ENCODE assay signal across 24 cellular contexts in genomic region chr5:88847410-88847809, GRCh38. TPM values are rescaled to one million over a fixed set of nuclear protein-coding genes. Genes with fewer than 3 reads are reported as not detected.
A peak's percentile ranks its signal among the peaks of the same experiment; 100 is the strongest.
DNase-seq lines count a peak whose midpoint lies in the region; ATAC-seq and TF ChIP-seq lines count a peak whose summit lies in the region.
"Had no signal": no experiment of that assay in that cellular context is flagged by ENCODE, and none has a peak within 500 bp of the region (broad histone marks: within the 10 kb centered on the region; RNA-seq: fewer than 3 reads in every experiment).

No MANE protein-coding gene starts in this region.

- ATAC-seq in Right ventricle myocardium inferior (peak; percentile 44), right cardiac atrium (no peak), HG03378 (IDR thresholded peaks at IDR 0.05; ENCODE audit: unreplicated experiment) (no peak)
- ATAC-seq: activated CD8-positive, alpha-beta T cell treated with anti-CD3 and anti-CD28 coated beads, Interleukin-2, amount 10 ng/mL, durations not matched to agents 7 days and 5 days; body of pancreas; SK-N-SH treated with all-trans-retinoic acid at 6 μM for 48 hours; stimulated activated naive CD8-positive, alpha-beta T cell treated with anti-CD3 and anti-CD28 coated beads, Interleukin-15, amount 100 ng/mL, for 72 hours had no signal

- H3K9me3 ChIP-seq in right cardiac atrium (ENCODE audit: control insufficient read depth, low read length) (no peaks in the 10 kb centered on the region), left ventricle myocardium inferior (replicated peaks) (no peaks in the 10 kb centered on the region), subcutaneous abdominal adipose tissue (ENCODE audit: control insufficient read depth in 5 of 5, low read length in 5 of 5) (no peaks in the 10 kb centered on the region), SK-N-SH (no peaks in the 10 kb centered on the region)
- H3K9me3 ChIP-seq: BE2C, body of pancreas, transverse colon had no signal

- CTCF ChIA-PET in SK-N-SH (lab: Yijun Ruan, JAX), result no interaction called here

- H3K27ac ChIP-seq in right cardiac atrium (ENCODE audit: low read length), result no peak overlapping the region
- peak overlapping the region; percentile 59 for H3K27ac ChIP-seq in left ventricle myocardium inferior (replicated peaks)
- peak overlapping the region; percentile 10 for H3K27ac ChIP-seq in subcutaneous abdominal adipose tissue (ENCODE audit: low read depth, low read length)
- H3K27ac ChIP-seq in SK-N-SH (ENCODE audit: low read depth in 2 of 2, low read length in 1 of 2), result no peak overlapping the region
- H3K27ac ChIP-seq: body of pancreas, transverse colon had no signal

- intact Hi-C loops in Right ventricle myocardium inferior (cut with DNase I) (no loop called here), right cardiac atrium (cut with DNase I) (no loop called here), left ventricle myocardium inferior (cut with micrococcal nuclease) (no loop called here)

- no peak for TF ChIP-seq CTCF in left ventricle myocardium inferior (IDR thresholded peaks at IDR 0.05; ENCODE audit: borderline replicate concordance)
- TF ChIP-seq CTCF in SK-N-SH (IDR thresholded peaks at IDR 0.05), result no peak

- no peak overlapping the region for H2AFZ ChIP-seq in SK-N-SH (ENCODE audit: low read depth)

- in situ Hi-C loops in ACHN (cut with HindIII; ENCODE audit: low pct_ligation_motif_present, low pct_unique_long_range_greater_than_20kb, low sequenced_read_pairs), result no loop called here

- H3K4me1 ChIP-seq in right cardiac atrium (ENCODE audit: control insufficient read depth, insufficient read depth, low read length) (peaks cover 5% of the 10 kb centered on the region), left ventricle myocardium inferior (peaks cover 51% of the 10 kb centered on the region), subcutaneous abdominal adipose tissue (ENCODE audit: control insufficient read depth in 5 of 5, insufficient read depth in 5 of 5, low read length in 5 of 5) (peaks cover 0 to 10% (median 2%) of the 10 kb centered on the region in 5 donors), SK-N-SH (ENCODE audit: control insufficient read depth in 1 of 2, insufficient read depth in 2 of 2, low read depth in 1 of 2, low read length in 1 of 2) (no peaks in the 10 kb centered on the region)
- H3K4me1 ChIP-seq: BE2C, body of pancreas had no signal

- POLR2A ChIA-PET in SK-N-SH (lab: Yijun Ruan, JAX), result no interaction called here

- 3% methylated on average over 1 of the region's 1 CpG for WGBS in right cardiac atrium
- WGBS in SK-N-SH (ENCODE audit: low lambda C conversion rate), result 84% methylated on average over 1 of the region's 1 CpG

- peak overlapping the region in 1 of 5 donors; percentile 32 for H3K9ac ChIP-seq in subcutaneous abdominal adipose tissue (ENCODE audit: low read length in 5 of 5)
- no peak overlapping the region for H3K9ac ChIP-seq in SK-N-SH

- H3K27me3 ChIP-seq in right cardiac atrium (ENCODE audit: control insufficient read depth, insufficient read depth) (no peaks in the 10 kb centered on the region), left ventricle myocardium inferior (ENCODE audit: low read depth) (no peaks in the 10 kb centered on the region), subcutaneous abdominal adipose tissue (ENCODE audit: control insufficient read depth in 5 of 5, insufficient read depth in 4 of 5, low read length in 5 of 5) (no peaks in the 10 kb centered on the region), SK-N-SH (ENCODE audit: insufficient read depth) (no peaks in the 10 kb centered on the region)
- H3K27me3 ChIP-seq: BE2C, body of pancreas, transverse colon had no signal

- no peak for TF ChIP-seq EP300 in SK-N-SH (IDR thresholded peaks at IDR 0.05; ENCODE audit: borderline replicate concordance in 1 of 2, low read depth in 1 of 2, low read length in 1 of 2)

- TF ChIP-seq RAD21 in SK-N-SH (IDR thresholded peaks at IDR 0.05; ENCODE audit: low read length), result no peak

- no peak overlapping the region for H3K4me2 ChIP-seq in SK-N-SH

- H3K4me3 ChIP-seq in right cardiac atrium (ENCODE audit: low read length), result no peak overlapping the region
- H3K4me3 ChIP-seq in left ventricle myocardium inferior, result peak overlapping the region; percentile 24
- H3K4me3 ChIP-seq in subcutaneous abdominal adipose tissue (ENCODE audit: low read depth in 1 of 5, low read length in 5 of 5), result no peak overlapping the region
- no peak overlapping the region for H3K4me3 ChIP-seq in SK-N-SH (ENCODE audit: low read depth in 2 of 2, low read length in 1 of 2)
- H3K4me3 ChIP-seq: body of pancreas, transverse colon had no signal

- H3K36me3 ChIP-seq in left ventricle myocardium inferior, result no peaks in the 10 kb centered on the region
- H3K36me3 ChIP-seq in subcutaneous abdominal adipose tissue (ENCODE audit: control insufficient read depth in 5 of 5, insufficient read depth in 5 of 5, low read length in 5 of 5), result no peaks in the 10 kb centered on the region
- H3K36me3 ChIP-seq in SK-N-SH (replicated peaks in 1 of 2; ENCODE audit: control insufficient read depth in 1 of 2, insufficient read depth in 2 of 2, low read length in 1 of 2), result no peaks in the 10 kb centered on the region
- H3K36me3 ChIP-seq: BE2C, transverse colon had no signal

- no peaks in the 10 kb centered on the region for H3K9me2 ChIP-seq in SK-N-SH

- H3F3A ChIP-seq in SK-N-SH (replicated peaks; ENCODE audit: insufficient read depth), result no peaks in the 10 kb centered on the region

- no peak for DNase-seq in Right ventricle myocardium inferior (ENCODE audit: missing footprints)
- DNase-seq in right cardiac atrium, result no peak
- peak; percentile 24 for DNase-seq in NOMO-1 treated with dmso at 0.1 percent for 144 hours (lab: John Stamatoyannopoulos, UW; ENCODE audit: unreplicated experiment)
- no peak for DNase-seq in left ventricle myocardium inferior
- DNase-seq in SK-N-SH, result no peak
- no peak for DNase-seq in ACHN
- DNase-seq: activated CD4-positive, CD25-positive, alpha-beta regulatory T cell treated with anti-CD3 and anti-CD28 coated beads, Interleukin-2, amount 50 U/mL, for 72 hours; activated CD8-positive, alpha-beta T cell treated with anti-CD3 and anti-CD28 coated beads, Interleukin-2, amount 10 ng/mL, durations not matched to agents 7 days and 5 days; activated gamma-delta T cell treated with Interleukin-2 at 50 U/mL for 16 hours; activated T-cell treated with anti-CD3 and anti-CD28 coated beads, Interleukin-2, amount 50 U/mL, for 1 hour; BE2C; body of pancreas; Calu3; H9; NCI-H1105; NCI-H2029 treated with DMSO at 0.1 percent for 48 hours; stimulated activated CD4-positive, alpha-beta T cell treated with anti-CD3 and anti-CD28 coated beads, Interleukin-12 subunit alpha, Interleukin-12 subunit beta, amount 100 ng/mL, for 4 hours; stimulated activated CD4-positive, alpha-beta T cell treated with anti-CD3 and anti-CD28 coated beads, Interleukin-4, amount 100 ng/mL, for 4 hours; stimulated activated naive CD8-positive, alpha-beta T cell treated with anti-CD3 and anti-CD28 coated beads, Interleukin-15, amount 100 ng/mL, for 72 hours; T1000; transverse colon had no signal

- no peaks in the 10 kb centered on the region for H4K20me1 ChIP-seq in SK-N-SH (ENCODE audit: insufficient read depth)

- H3K79me2 ChIP-seq in SK-N-SH (ENCODE audit: insufficient read depth), result no peaks in the 10 kb centered on the region

TF ChIP-seq in SK-N-SH, 30 proteins besides CTCF, POLR2A, EP300 and RAD21 (continues in another document):
- TF ChIP-seq CHD2 (IDR thresholded peaks at IDR 0.05; ENCODE audit: low read length, partially characterized antibody) (no peak), USF1 (IDR thresholded peaks at IDR 0.05; ENCODE audit: borderline replicate concordance, low read depth) (no peak), ZBTB33 (IDR thresholded peaks at IDR 0.05; ENCODE audit: borderline replicate concordance, low read depth) (no peak), FOXJ3 (CRISPR knock-in tag; IDR thresholded peaks at IDR 0.05) (no peak), USF2 (IDR thresholded peaks at IDR 0.05; ENCODE audit: borderline replicate concordance, low read depth, low read length) (no peak), SIN3A (IDR thresholded peaks at IDR 0.05; ENCODE audit: borderline replicate concordance, low read depth, low read length) (no peak), YY1 (IDR thresholded peaks at IDR 0.05; ENCODE audit: low read depth) (no peak), GABPA (IDR thresholded peaks at IDR 0.05; ENCODE audit: low read depth) (no peak), FOSL2 (IDR thresholded peaks at IDR 0.05; ENCODE audit: borderline replicate concordance, low read depth) (no peak)

RNA-seq across cellular contexts. Expression of gene MEF2C, which starts 35.6 kb away (rescaled TPM):
- total RNA-seq in Right ventricle myocardium inferior, result 46.7 TPM
- 10 to 100 TPM; 57.4 to 78.4 (median 67.4) TPM for total RNA-seq in right cardiac atrium
- 14.5 TPM for polyA plus RNA-seq in right cardiac atrium
- 54.2 TPM for total RNA-seq in left ventricle myocardium inferior
- polyA plus RNA-seq in SK-N-SH (2012; rRNA removed), result 0.93 and 1.2 TPM in 2 replicates
- 1.4 and 1.6 TPM in 2 replicates for polyA plus RNA-seq in SK-N-SH (2012; cell fraction: cytosol; rRNA removed)
- polyA plus RNA-seq in SK-N-SH (2012; cell fraction: nucleus; rRNA removed), result 1.0 and 1.2 TPM in 2 replicates

Comparison
In these comparisons a context has a peak if more than half of its experiments do, and no peak if none do; other contexts are left out.
1. H3K27ac ChIP-seq: peak in left ventricle myocardium inferior (single experiment) and subcutaneous abdominal adipose tissue (single experiment); none in right cardiac atrium (single experiment) and SK-N-SH (0 of 2).